ENCODE assay signal across 28 cellular contexts in genomic region chr17:64596988-64597387, GRCh38.
"Had no signal": no experiment of that assay in that cellular context is flagged by ENCODE, and none has a peak within 500 bp of the region (broad histone marks: within the 10 kb centered on the region; RNA-seq: fewer than 3 reads in every experiment).

No MANE protein-coding gene starts in this region.

- DNase-seq: activated CD4-positive, alpha-beta memory T cell treated with anti-CD3 and anti-CD28 coated beads, Interleukin-2, amount 10 ng/mL, durations not matched to agents 7 days and 5 days; activated CD4-positive, alpha-beta T cell treated with anti-CD3 and anti-CD28 coated beads for 36 hours; activated CD8-positive, alpha-beta memory T cell treated with anti-CD3 and anti-CD28 coated beads for 24 hours; activated CD8-positive, alpha-beta memory T cell treated with anti-CD3 and anti-CD28 coated beads, Interleukin-2, amount 10 ng/mL, durations not matched to agents 7 days and 5 days; activated CD8-positive, alpha-beta memory T cell treated with anti-CD3 and anti-CD28 coated beads, Interleukin-2, amount 50 U/mL, for 48 hours; activated gamma-delta T cell; activated naive CD4-positive, alpha-beta T cell treated with Interleukin-2 at 50 U/mL for 16 hours; activated naive CD8-positive, alpha-beta T cell treated with anti-CD3 and anti-CD28 coated beads, Interleukin-2, amount 10 ng/mL, durations not matched to agents 7 days and 5 days; amygdala; NCI-H1092 treated with DMSO at 0.1 percent for 48 hours; NCI-H1417; NCI-H146; NCI-H187; NCI-H2029 treated with DMSO at 0.1 percent for 48 hours; NCI-H2107; NCI-H2171; NCI-H524 treated with DMSO at 0.1 percent for 48 hours; NK-92 treated with Interleukin-12 subunit alpha and Interleukin-12 subunit beta, amount 100 ng/mL, for 24 hours; PC-3; Peyer's patch; RPMI8226; SHP77 treated with DMSO at 0.1 percent for 48 hours; SK-N-SH had no signal

- H3K27me3 Mint-ChIP-seq: activated CD4-positive, alpha-beta memory T cell treated with anti-CD3 and anti-CD28 coated beads, Interleukin-2, amount 10 ng/mL, durations not matched to agents 7 days and 5 days; activated CD4-positive, alpha-beta T cell treated with anti-CD3 and anti-CD28 coated beads for 36 hours; activated CD8-positive, alpha-beta memory T cell treated with anti-CD3 and anti-CD28 coated beads, Interleukin-2, amount 10 ng/mL, durations not matched to agents 7 days and 5 days; activated naive CD4-positive, alpha-beta T cell treated with anti-CD3 and anti-CD28 coated beads, Interleukin-2, amount 50 U/mL, for 24 hours; activated naive CD8-positive, alpha-beta T cell treated with anti-CD3 and anti-CD28 coated beads, Interleukin-2, amount 10 ng/mL, durations not matched to agents 7 days and 5 days had no signal

- ATAC-seq: activated CD4-positive, alpha-beta T cell treated with anti-CD3 and anti-CD28 coated beads for 36 hours; activated CD4-positive, CD25-positive, alpha-beta regulatory T cell treated with anti-CD3 and anti-CD28 coated beads, Interleukin-2, amount 50 U/mL, for 24 hours; activated CD8-positive, alpha-beta memory T cell treated with anti-CD3 and anti-CD28 coated beads, Interleukin-2, amount 10 ng/mL, durations not matched to agents 7 days and 5 days; PC-3 had no signal

- H3K9me3 Mint-ChIP-seq: activated CD4-positive, alpha-beta memory T cell treated with anti-CD3 and anti-CD28 coated beads, Interleukin-2, amount 10 ng/mL, durations not matched to agents 7 days and 5 days; activated naive CD4-positive, alpha-beta T cell treated with anti-CD3 and anti-CD28 coated beads, Interleukin-2, amount 50 U/mL, for 24 hours; activated naive CD8-positive, alpha-beta T cell treated with anti-CD3 and anti-CD28 coated beads, Interleukin-2, amount 10 ng/mL, durations not matched to agents 7 days and 5 days; activated T-helper 2 cell treated with anti-CD3 and anti-CD28 coated beads, Interferon-gamma antibody, Interleukin-2, Interleukin-4, amounts not matched to agents 10 μg/mL and 5 μg/mL and 100 μg/mL, durations not matched to agents 14 hours and 24 hours and 36 hours; T-helper 1 cell treated with Interleukin-12 subunit alpha and Interleukin-12 subunit beta and Interleukin-4 antibody, amounts not matched to agents 30 μg/mL and 1 μg/mL, for 36 hours; T-helper 2 cell treated with Interferon-gamma antibody and Interleukin-4, amounts not matched to agents 5 μg/mL and 100 μg/mL, for 36 hours had no signal

- H3K4me3 Mint-ChIP-seq: activated CD4-positive, alpha-beta memory T cell treated with anti-CD3 and anti-CD28 coated beads, Interleukin-2, amount 10 ng/mL, durations not matched to agents 7 days and 5 days; activated CD4-positive, alpha-beta T cell treated with anti-CD3 and anti-CD28 coated beads for 36 hours; activated CD8-positive, alpha-beta memory T cell treated with anti-CD3 and anti-CD28 coated beads, Interleukin-2, amount 10 ng/mL, durations not matched to agents 7 days and 5 days; activated naive CD4-positive, alpha-beta T cell treated with anti-CD3 and anti-CD28 coated beads, Interleukin-2, amount 50 U/mL, for 24 hours; activated naive CD8-positive, alpha-beta T cell treated with anti-CD3 and anti-CD28 coated beads, Interleukin-2, amount 10 ng/mL, durations not matched to agents 7 days and 5 days; T-helper 1 cell treated with Interleukin-12 subunit alpha and Interleukin-12 subunit beta and Interleukin-4 antibody, amounts not matched to agents 30 μg/mL and 1 μg/mL, for 36 hours; T-helper 2 cell treated with Interferon-gamma antibody and Interleukin-4, amounts not matched to agents 5 μg/mL and 100 μg/mL, for 36 hours had no signal

- H3K27ac Mint-ChIP-seq: activated CD4-positive, alpha-beta memory T cell treated with anti-CD3 and anti-CD28 coated beads, Interleukin-2, amount 10 ng/mL, durations not matched to agents 7 days and 5 days; activated CD4-positive, alpha-beta T cell treated with anti-CD3 and anti-CD28 coated beads for 36 hours; activated CD8-positive, alpha-beta memory T cell treated with anti-CD3 and anti-CD28 coated beads, Interleukin-2, amount 10 ng/mL, durations not matched to agents 7 days and 5 days; activated naive CD8-positive, alpha-beta T cell treated with anti-CD3 and anti-CD28 coated beads, Interleukin-2, amount 10 ng/mL, durations not matched to agents 7 days and 5 days; T-helper 1 cell treated with Interleukin-12 subunit alpha and Interleukin-12 subunit beta and Interleukin-4 antibody, amounts not matched to agents 30 μg/mL and 1 μg/mL, for 36 hours; T-helper 2 cell treated with Interferon-gamma antibody and Interleukin-4, amounts not matched to agents 5 μg/mL and 100 μg/mL, for 36 hours had no signal
